In genomic region chr2:229868794-229869193, GRCh38 we compare ENCODE assay signal across 1 cellular context.
TF ChIP-seq lines count a peak whose summit lies in the region.

No MANE protein-coding gene starts in this region.

TF ChIP-seq in IMR-90, 13 proteins besides CTCF, POLR2A, EP300 and RAD21:
- TF ChIP-seq USF2 (IDR thresholded peaks at IDR 0.05; ENCODE audit: low read depth, low read length): no peak
- TF ChIP-seq MAFK (IDR thresholded peaks at IDR 0.05; ENCODE audit: low read depth, low read length): no peak
- no peak for TF ChIP-seq NFE2L2 (IDR thresholded peaks at IDR 0.05; ENCODE audit: low read depth, low read length)
- no peak for TF ChIP-seq ELK1 (IDR thresholded peaks at IDR 0.05; ENCODE audit: borderline replicate concordance, low read depth, low read length)
- TF ChIP-seq FOS (IDR thresholded peaks at IDR 0.05; ENCODE audit: low read depth, low read length): no peak
- TF ChIP-seq MAZ (IDR thresholded peaks at IDR 0.05; ENCODE audit: borderline replicate concordance, low read depth, low read length): no peak
- no peak for TF ChIP-seq CHD1 (IDR thresholded peaks at IDR 0.05; ENCODE audit: low read depth, low read length)
- TF ChIP-seq CEBPB (IDR thresholded peaks at IDR 0.05; ENCODE audit: low read depth, low read length): no peak
